In genomic region chr6:70396163-70396562, GRCh38 we compare ENCODE assay signal across 24 cellular contexts. TPM values are rescaled to one million over a fixed set of nuclear protein-coding genes. Genes with fewer than 3 reads are reported as not detected.
DNase-seq lines count a peak whose midpoint lies in the region; ATAC-seq, FAIRE-seq and TF ChIP-seq lines count a peak whose summit lies in the region.
"Had no signal": no experiment of that assay in that cellular context is flagged by ENCODE, and none has a peak within 500 bp of the region (broad histone marks: within the 10 kb centered on the region; RNA-seq: fewer than 3 reads in every experiment).

No MANE protein-coding gene starts in this region.

- H3K27ac ChIP-seq in PC-3 (ENCODE audit: low read length) (no peak overlapping the region), foreskin keratinocyte (peak overlapping the region; percentile 73), smooth muscle cell (ENCODE audit: low read depth) (peak overlapping the region; percentile 67)
- H3K27ac ChIP-seq: sigmoid colon, thoracic aorta had no signal

- H4K20me1 ChIP-seq in PC-3 (ENCODE audit: low read length) (no peaks in the 10 kb centered on the region), smooth muscle cell (ENCODE audit: low read depth) (no peaks in the 10 kb centered on the region)

- 91% methylated on average over 1 of the region's 1 CpG for WGBS in smooth muscle cell (ENCODE audit: low lambda C conversion rate)

- intact Hi-C loops in PC-3 (cut with micrococcal nuclease) (no loop called here), Right ventricle myocardium superior (cut with DNase I) (no loop called here)

- CTCF ChIA-PET in PC-3 (lab: Charles Lee): no interaction called here

- BruUV-seq in PC-3 (replicated peaks; lab: Mats Ljungman, UMichigan): no TSS peak

- H3K4me2 ChIP-seq in PC-3 (ENCODE audit: low read length): peak overlapping the region; percentile 76; the same call in 1 of the 2 replicates
- no peak overlapping the region for H3K4me2 ChIP-seq in smooth muscle cell

- H3K9me3 ChIP-seq in PC-3 (ENCODE audit: low read length) (no peaks in the 10 kb centered on the region), smooth muscle cell (replicated peaks; ENCODE audit: low read depth) (no peaks in the 10 kb centered on the region)
- H3K9me3 ChIP-seq: heart left ventricle, sigmoid colon, thoracic aorta had no signal

- no peak overlapping the region for H3K4me3 ChIP-seq in PC-3 (ENCODE audit: low read length)
- H3K4me3 ChIP-seq in smooth muscle cell: no peak overlapping the region
- H3K4me3 ChIP-seq: heart left ventricle, sigmoid colon, thoracic aorta had no signal

- H3K9me2 ChIP-seq in PC-3 (replicated peaks; ENCODE audit: low read length): no peaks in the 10 kb centered on the region

- no peak overlapping the region for H3K9ac ChIP-seq in PC-3 (ENCODE audit: low read length)
- no peak overlapping the region for H3K9ac ChIP-seq in smooth muscle cell (ENCODE audit: low read depth)

- no peak for TF ChIP-seq CTCF in PC-3 (conservative IDR thresholded peaks at IDR 0.05; ENCODE audit: low read depth, low read length)
- no peak for TF ChIP-seq CTCF in foreskin keratinocyte (conservative IDR thresholded peaks at IDR 0.05)
- TF ChIP-seq CTCF in smooth muscle cell (IDR thresholded peaks at IDR 0.05; ENCODE audit: borderline replicate concordance, insufficient read depth, poor library complexity, severe bottlenecking): no peak

- H2AFZ ChIP-seq in PC-3 (ENCODE audit: low read length) (no peak overlapping the region), smooth muscle cell (ENCODE audit: low read depth) (no peak overlapping the region)

- ATAC-seq in PC-3: no peak
- ATAC-seq in foreskin keratinocyte: no peak
- no peak for ATAC-seq in Right ventricle myocardium superior (ENCODE audit: poor library complexity)
- ATAC-seq: heart left ventricle; stimulated activated naive CD8-positive, alpha-beta T cell treated with anti-CD3 and anti-CD28 coated beads, Interleukin-15, Interleukin-2, amounts not matched to agents 100 U/mL and 50 U/mL, for 24 hours had no signal

- H3K4me1 ChIP-seq in PC-3 (ENCODE audit: insufficient read depth, low read length): peaks cover 37% of the 10 kb centered on the region
- H3K4me1 ChIP-seq in foreskin keratinocyte: peaks cover 30% of the 10 kb centered on the region
- no peaks in the 10 kb centered on the region for H3K4me1 ChIP-seq in smooth muscle cell (ENCODE audit: low read depth)
- H3K4me1 ChIP-seq: sigmoid colon had no signal

- H3K36me3 ChIP-seq in PC-3 (ENCODE audit: low read depth, low read length) (no peaks in the 10 kb centered on the region), smooth muscle cell (ENCODE audit: low read depth) (no peaks in the 10 kb centered on the region)
- H3K36me3 ChIP-seq: heart left ventricle, sigmoid colon, thoracic aorta had no signal

- TF ChIP-seq POLR2A in GM12891 (IDR thresholded peaks at IDR 0.05; ENCODE audit: low read depth, low read length): no peak

- FAIRE-seq in GM12891 (lab: Jason Lieb, UNC): no peak

- DNase-seq in GM12891 (ENCODE audit: insufficient read length, low spot score) (no peak), PC-3 (no peak), foreskin keratinocyte (no peak), smooth muscle cell (lab: John Stamatoyannopoulos, UW; ENCODE audit: unreplicated experiment) (no peak), Right ventricle myocardium superior (no peak), DMS53 treated with DMSO at 0.1 percent for 48 hours (lab: John Stamatoyannopoulos, UW; ENCODE audit: unreplicated experiment) (no peak)
- no peak for DNase-seq in activated naive CD4-positive, alpha-beta T cell treated with Interleukin-2 at 50 U/mL for 16 hours
- DNase-seq: activated CD4-positive, alpha-beta memory T cell treated with anti-CD3 and anti-CD28 coated beads for 36 hours; activated CD4-positive, CD25-positive, alpha-beta regulatory T cell treated with anti-CD3 and anti-CD28 coated beads, Interleukin-2, amount 50 U/mL, for 72 hours; activated CD8-positive, alpha-beta memory T cell treated with anti-CD3 and anti-CD28 coated beads, Interleukin-2, amount 50 U/mL, for 4 hours; activated naive CD4-positive, alpha-beta T cell treated with anti-CD3 and anti-CD28 coated beads, Interleukin-2, amount 50 U/mL, for 16 hours; amniotic stem cell; C1 segment of cervical spinal cord; effector CD4-positive, alpha-beta T cell; erythroblast; heart left ventricle; IMR-90; NCI-H1092 treated with DMSO at 0.1 percent for 48 hours; NCI-H2029; NCI-H526; sigmoid colon; stimulated activated naive CD8-positive, alpha-beta T cell treated with anti-CD3 and anti-CD28 coated beads, Interleukin-15, Interleukin-2, amounts not matched to agents 100 U/mL and 50 U/mL, for 24 hours; T-helper 2 cell had no signal

- no peaks in the 10 kb centered on the region for H3K27me3 ChIP-seq in PC-3 (ENCODE audit: low read length)
- no peaks in the 10 kb centered on the region for H3K27me3 ChIP-seq in foreskin keratinocyte
- no peaks in the 10 kb centered on the region for H3K27me3 ChIP-seq in smooth muscle cell (ENCODE audit: low read depth)
- H3K27me3 ChIP-seq: sigmoid colon had no signal

- POLR2A ChIA-PET in PC-3 (lab: Charles Lee; ENCODE audit: unreplicated experiment): no interaction called here

- H3K79me2 ChIP-seq in PC-3 (ENCODE audit: low read length) (no peaks in the 10 kb centered on the region), smooth muscle cell (ENCODE audit: low read depth) (no peaks in the 10 kb centered on the region)

- H3F3A ChIP-seq in PC-3 (ENCODE audit: low read length, unreplicated experiment) (peaks cover 10% of the 10 kb centered on the region), smooth muscle cell (ENCODE audit: low read depth) (no peaks in the 10 kb centered on the region)

TF ChIP-seq in GM12891, 5 proteins besides CTCF, POLR2A, EP300 and RAD21:
- TF ChIP-seq PAX5 (IDR thresholded peaks at IDR 0.05; ENCODE audit: insufficient read depth, low read length, severe bottlenecking) (no peak), SPI1 (IDR thresholded peaks at IDR 0.05; ENCODE audit: low read depth, low read length) (0 out of 2 replicates have a peak, but pooled peaks have one; percentile 8)

RNA-seq across cellular contexts. Expression of gene FAM135A, which starts 17.1 kb away (rescaled TPM):
- 2.2 TPM for polyA plus RNA-seq in GM12891 (2012; ENCODE audit: low read depth, missing spikeins)
- total RNA-seq in PC-3 (2014; rRNA removed) (15.5 and 18.1 TPM in 2 replicates), foreskin keratinocyte (19.3 and 22.6 TPM in 2 replicates), smooth muscle cell (32.3 and 43.6 TPM in 2 replicates), Right ventricle myocardium superior (14.3 TPM)
- polyA plus RNA-seq in foreskin keratinocyte (5.4 and 6.6 TPM in 2 replicates), smooth muscle cell (8.9 and 11.0 TPM in 2 replicates)
